Comparison of ENCODE assay signal across 13 cellular contexts in genomic region chr17:40617678-40618240, GRCh38. TPM values are rescaled to one million over a fixed set of nuclear protein-coding genes. Genes with fewer than 3 reads are reported as not detected.
A peak's percentile ranks its signal among the peaks of the same experiment; 100 is the strongest.
DNase-seq lines count a peak whose midpoint lies in the region; ATAC-seq, FAIRE-seq and TF ChIP-seq lines count a peak whose summit lies in the region.
"Had no signal": no experiment of that assay in that cellular context is flagged by ENCODE, and none has a peak within 500 bp of the region (broad histone marks: within the 10 kb centered on the region; RNA-seq: fewer than 3 reads in every experiment).

No MANE protein-coding gene starts in this region.

- no TSS peak for BruUV-seq in GM12878 (replicated peaks; lab: Mats Ljungman, UMichigan)

- TF ChIP-seq POLR2A in GM12878 (IDR thresholded peaks at IDR 0.05; ENCODE audit: low read depth, low read length), result no peak

- H3K9me3 ChIP-seq in GM12878 (replicated peaks; ENCODE audit: control insufficient read depth, insufficient read depth, low read length) (no peaks in the 10 kb centered on the region), left lung (no peaks in the 10 kb centered on the region)
- H3K9me3 ChIP-seq: suprapubic skin had no signal

- no peaks in the 10 kb centered on the region for H3K36me3 Mint-ChIP-seq in GM23338 (ENCODE audit: low read depth)

- no peaks in the 10 kb centered on the region for H3K9me2 ChIP-seq in GM23338 (ENCODE audit: insufficient read depth)

- no peak overlapping the region for H3K4me3 Mint-ChIP-seq in GM23338
- H3K4me3 Mint-ChIP-seq: neural crest cell had no signal

- intact Hi-C loops in GM12878 (cut with micrococcal nuclease; ENCODE audit: unreplicated experiment), result loop anchor here (5.0 kb wide), 3 partner anchors 260 to 1050 kb away; no protein-coding TSS in a partner anchor
- intact Hi-C loops in left lung (cut with DNase I), result loop anchor here in 1 of 2 donors (5.0 kb wide), 1 partner anchor 175 kb away; no protein-coding TSS in a partner anchor

- H3K36me3 ChIP-seq in GM23338 (ENCODE audit: insufficient read depth), result no peaks in the 10 kb centered on the region
- H3K36me3 ChIP-seq in GM12878 (ENCODE audit: control insufficient read depth in 2 of 2, insufficient read depth in 2 of 2, low read length in 1 of 2), result no peaks in the 10 kb centered on the region
- H3K36me3 ChIP-seq in left lung, result no peaks in the 10 kb centered on the region
- H3K36me3 ChIP-seq: suprapubic skin had no signal

- H3K4me1 ChIP-seq in GM23338 (ENCODE audit: insufficient read depth) (no peaks in the 10 kb centered on the region), GM12878 (ENCODE audit: control insufficient read depth, insufficient read depth, low read length) (peaks cover 33% of the 10 kb centered on the region), left lung (peaks cover 5 to 28% of the 10 kb centered on the region in 2 donors)

- H3K79me2 ChIP-seq in GM23338 (replicated peaks; ENCODE audit: insufficient read depth) (no peaks in the 10 kb centered on the region), GM12878 (ENCODE audit: control insufficient read depth, insufficient read depth, low read length) (no peaks in the 10 kb centered on the region)

- ATAC-seq in GM23338 (peak; percentile 52), GM12878 (no peak), left lung (peak; percentile 6), GM19452 (IDR thresholded peaks at IDR 0.05; ENCODE audit: unreplicated experiment) (no peak)

- no peak overlapping the region for H3K4me3 ChIP-seq in GM23338
- H3K4me3 ChIP-seq in GM12878, result no peak overlapping the region
- H3K4me3 ChIP-seq in left lung, result no peak overlapping the region
- H3K4me3 ChIP-seq: suprapubic skin had no signal

- CTCF ChIA-PET in GM12878 (lab: Yijun Ruan, JAX), result interaction anchor here (1.0 to 11.9 kb wide), 14 partner anchors 14 to 1048 kb away, joined by 3 to 193 read pairs (median 30); no protein-coding TSS in a partner anchor

- H3K27ac Mint-ChIP-seq in GM23338, result no peak overlapping the region

- H3F3A ChIP-seq in GM23338 (replicated peaks; ENCODE audit: low read depth), result no peaks in the 10 kb centered on the region

- H3K9ac ChIP-seq in GM12878 (ENCODE audit: control insufficient read depth, insufficient read depth, low read length), result no peak overlapping the region

- 90% methylated on average over 11 of the region's 11 CpGs for WGBS in GM12878 (ENCODE audit: insufficient coverage, insufficient replicate concordance, low lambda C conversion rate, missing lambda C conversion rate)

- no peak for FAIRE-seq in GM12878 (lab: Jason Lieb, UNC)
- FAIRE-seq: colon had no signal

- POLR2A ChIA-PET in GM12878 (lab: Charles Lee), result interaction anchor here (0.6 to 7.9 kb wide), 6 partner anchors 14 to 78 kb away, joined by 3 to 117 read pairs (median 5); no protein-coding TSS in a partner anchor

- peak; percentile 51 for DNase-seq in CD1c-positive myeloid dendritic cell (ENCODE audit: extremely low spot score)
- DNase-seq in GM23338 (ENCODE audit: low spot score), result peak; percentile 50
- no peak for DNase-seq in GM12878 (ENCODE audit: low read depth, low spot score)
- no peak for DNase-seq in left lung
- DNase-seq in foreskin melanocyte, result no peak
- no peak for DNase-seq in NCI-H187 treated with DMSO at 0.1 percent for 48 hours (lab: John Stamatoyannopoulos, UW)
- DNase-seq: activated T-cell treated with anti-CD3 and anti-CD28 coated beads for 4 hours, amniotic stem cell, NCI-H446 had no signal

- H4K20me1 ChIP-seq in GM23338 (replicated peaks; ENCODE audit: insufficient read depth), result no peaks in the 10 kb centered on the region
- no peaks in the 10 kb centered on the region for H4K20me1 ChIP-seq in GM12878 (ENCODE audit: control insufficient read depth, insufficient read depth)

- SMC1A ChIA-PET in GM12878 (lab: Charles Lee; ENCODE audit: uncharacterized antibody, unreplicated experiment), result interaction anchor here (1.0 to 8.9 kb wide), 16 partner anchors 12 to 1045 kb away, joined by 3 to 175 read pairs (median 4); partner anchors contain the start of genes CCR7 and SMARCE1

- H3K27ac ChIP-seq in GM23338 (ENCODE audit: low read depth) (no peak overlapping the region), GM12878 (ENCODE audit: control insufficient read depth, insufficient read depth) (no peak overlapping the region), left lung (no peak overlapping the region)
- H3K27ac ChIP-seq: suprapubic skin had no signal

- TF ChIP-seq RAD21 in GM12878 (IDR thresholded peaks at IDR 0.05; ENCODE audit: insufficient read depth, low read depth, low read length), result no peak

- peaks cover 7% of the 10 kb centered on the region for H3K4me1 Mint-ChIP-seq in GM23338

- no peak; a peak in 1 of 4 replicates for TF ChIP-seq CTCF in GM23338 (conservative IDR thresholded peaks at IDR 0.05; ENCODE audit: low read depth in 2 of 2)
- 0 out of 6 replicates have a peak, but pooled peaks of 1 of the 3 experiments have one; percentile 2 for TF ChIP-seq CTCF in GM12878 (IDR thresholded peaks at IDR 0.05 in 2 of 3, conservative IDR thresholded peaks at IDR 0.05 in 1 of 3; ENCODE audit: control insufficient read depth in 2 of 3, extremely low read depth in 1 of 3, insufficient read depth in 1 of 3, low read depth in 3 of 3, low read length in 3 of 3)
- no peak for TF ChIP-seq CTCF in left lung (IDR thresholded peaks at IDR 0.05)

- in situ Hi-C loops in GM12878 (cut with MboI), result loop anchor here (5.0 to 10.0 kb wide), 2 partner anchors 185 to 1047 kb away; no protein-coding TSS in a partner anchor

- no peak for TF ChIP-seq EP300 in GM12878 (IDR thresholded peaks at IDR 0.05; ENCODE audit: borderline replicate concordance in 1 of 2, control insufficient read depth in 1 of 2, low read depth in 2 of 2, low read length in 2 of 2)

- no peaks in the 10 kb centered on the region for H3K27me3 ChIP-seq in GM23338 (ENCODE audit: insufficient read depth)
- no peaks in the 10 kb centered on the region for H3K27me3 ChIP-seq in GM12878 (replicated peaks in 1 of 2; ENCODE audit: control insufficient read depth in 2 of 2, insufficient read depth in 2 of 2, low read length in 1 of 2)
- no peaks in the 10 kb centered on the region for H3K27me3 ChIP-seq in left lung
- H3K27me3 ChIP-seq: suprapubic skin had no signal

- no peaks in the 10 kb centered on the region for H3K9me3 Mint-ChIP-seq in GM23338
- H3K9me3 Mint-ChIP-seq: neural crest cell had no signal

- H3K27me3 Mint-ChIP-seq in GM23338 (ENCODE audit: insufficient read depth, low read depth, poor library complexity), result peaks cover 8% of the 10 kb centered on the region

- RAD21 ChIA-PET in GM12878 (lab: Charles Lee; ENCODE audit: unreplicated experiment), result interaction anchor here (0.7 to 7.9 kb wide), 6 partner anchors 14 to 1045 kb away, joined by 3 to 229 read pairs (median 15); no protein-coding TSS in a partner anchor

- H2AFZ ChIP-seq in GM23338 (no peak overlapping the region), GM12878 (ENCODE audit: control insufficient read depth, low read depth, low read length) (no peak overlapping the region)

- H3K4me2 ChIP-seq in GM23338 (no peak overlapping the region), GM12878 (ENCODE audit: control insufficient read depth, insufficient read depth) (no peak overlapping the region)

RNA-seq across cellular contexts. Expression of gene SMARCE1, which starts 29.9 kb away (rescaled TPM):
- total RNA-seq in GM23338 (2014; rRNA removed; shearing (Covaris generic)), result 77.6 and 101 TPM in 2 replicates
- polyA plus RNA-seq in GM23338 (2016; fragmentation: Nextera tagmentation; extraction: Ambion mirVana), result 230 and 258 TPM in 2 replicates
- 209 and 233 TPM in 2 replicates for total RNA-seq in GM12878 (2013; cell fraction: nucleolus; rRNA removed)
- total RNA-seq in GM12878 (2014; rRNA removed), result 91.5 and 109 TPM in 2 replicates
- 137 and 141 TPM in 2 replicates for total RNA-seq in GM12878 (2014; rRNA removed; fragmentation: Illumina TruSeq; extraction: Trizol)
- 114 and 123 TPM in 2 replicates for total RNA-seq in GM12878 (2021)
- 58.9 TPM for polyA plus RNA-seq in GM12878 (2011; ENCODE audit: low read depth)
- 87.9 and 109 TPM in 2 replicates for polyA plus RNA-seq in GM12878 (2011; rRNA removed)
- polyA plus RNA-seq in GM12878 (2011; cell fraction: cytosol; rRNA removed), result 35.1 and 38.7 TPM in 2 replicates
- polyA plus RNA-seq in GM12878 (2011; cell fraction: nucleus; rRNA removed), result 55.5 and 60.3 TPM in 2 replicates
- polyA plus RNA-seq in GM12878 (2012), result 72.6 and 83.4 TPM in 2 replicates
- 171 and 201 TPM in 2 replicates for polyA plus RNA-seq in GM12878 (2014; fragmentation: Illumina TruSeq; extraction: Trizol)
- polyA plus RNA-seq in GM12878 (2014; fragmentation: Nextera tagmentation; extraction: Ambion mirVana), result 100 to 1,000 TPM; 124 to 145 TPM
- polyA plus RNA-seq in GM12878 (2014; rRNA removed), result 92.9 and 95.7 TPM in 2 replicates
- 100 to 1,000 TPM; 184 to 191 TPM for polyA plus RNA-seq in GM12878 (2016; fragmentation: Nextera tagmentation; extraction: Ambion mirVana)
- 44.1 and 64.2 TPM in 2 replicates for polyA minus RNA-seq in GM12878 (2011; rRNA and poly(A)+ RNA removed)
- 21.4 and 21.6 TPM in 2 replicates for polyA minus RNA-seq in GM12878 (2011; cell fraction: cytosol; rRNA and poly(A)+ RNA removed)
- polyA minus RNA-seq in GM12878 (2011; cell fraction: nucleus; rRNA and poly(A)+ RNA removed), result 84.5 and 113 TPM in 2 replicates
- 10 to 100 TPM; 83.9 to 87.6 TPM for total RNA-seq in left lung

RNA-seq across cellular contexts. Expression of gene KRT222, which starts 47.2 kb away (rescaled TPM):
- 0.12 TPM in 1 of 2 replicates, not detected in the other for total RNA-seq in GM23338 (2014; rRNA removed; shearing (Covaris generic))
- polyA plus RNA-seq in GM23338 (2016; fragmentation: Nextera tagmentation; extraction: Ambion mirVana) (0.49 TPM in 1 of 2 replicates, not detected in the other), GM12878 (2011; rRNA removed) (6.4 and 10.6 TPM in 2 replicates), GM12878 (2014; fragmentation: Illumina TruSeq; extraction: Trizol) (0.44 and 1.1 TPM in 2 replicates), GM12878 (2014; fragmentation: Nextera tagmentation; extraction: Ambion mirVana) (under 1 TPM; 0.74 to 0.95 TPM), GM12878 (2014; rRNA removed) (0.20 and 0.32 TPM in 2 replicates), GM12878 (2016; fragmentation: Nextera tagmentation; extraction: Ambion mirVana) (under 1 TPM in 1 of 2 experiments, not detected in 1; 0.31 TPM)
- total RNA-seq in GM12878 (2013; cell fraction: nucleolus; rRNA removed), result 0.39 TPM in 1 of 2 replicates, not detected in the other
- total RNA-seq in GM12878 (2014; rRNA removed) (0.51 and 0.60 TPM in 2 replicates), GM12878 (2014; rRNA removed; fragmentation: Illumina TruSeq; extraction: Trizol) (0.37 and 0.54 TPM in 2 replicates), GM12878 (2021) (0.08 and 0.21 TPM in 2 replicates), left lung (under 1 TPM in 1 of 2 donors, not detected in 1; 0.55 TPM)
- polyA plus RNA-seq in GM12878 (2011; ENCODE audit: low read depth), result not detected
- polyA plus RNA-seq in GM12878 (2011; cell fraction: cytosol; rRNA removed), result 1.6 and 2.3 TPM in 2 replicates
- polyA plus RNA-seq in GM12878 (2011; cell fraction: nucleus; rRNA removed), result 1.9 and 2.4 TPM in 2 replicates
- not detected in 2 replicates for polyA plus RNA-seq in GM12878 (2012)
- 0.93 and 0.95 TPM in 2 replicates for polyA minus RNA-seq in GM12878 (2011; rRNA and poly(A)+ RNA removed)
- 0.94 and 1.1 TPM in 2 replicates for polyA minus RNA-seq in GM12878 (2011; cell fraction: cytosol; rRNA and poly(A)+ RNA removed)
- 2.3 and 2.9 TPM in 2 replicates for polyA minus RNA-seq in GM12878 (2011; cell fraction: nucleus; rRNA and poly(A)+ RNA removed)

RNA-seq across cellular contexts. Expression of gene CCR7, which starts 52.5 kb away (rescaled TPM):
- total RNA-seq in GM23338 (2014; rRNA removed; shearing (Covaris generic)), result 0.59 TPM in 1 of 2 replicates, not detected in the other
- polyA plus RNA-seq in GM23338 (2016; fragmentation: Nextera tagmentation; extraction: Ambion mirVana) (0.37 and 0.75 TPM in 2 replicates), GM12878 (2011; rRNA removed) (696 and 1,171 TPM in 2 replicates), GM12878 (2014; fragmentation: Illumina TruSeq; extraction: Trizol) (171 and 245 TPM in 2 replicates), GM12878 (2014; fragmentation: Nextera tagmentation; extraction: Ambion mirVana) (100 to 1,000 TPM; 235 to 294 TPM), GM12878 (2014; rRNA removed) (258 and 274 TPM in 2 replicates), GM12878 (2016; fragmentation: Nextera tagmentation; extraction: Ambion mirVana) (100 to 1,000 TPM; 571 to 606 TPM)
- total RNA-seq in GM12878 (2013; cell fraction: nucleolus; rRNA removed), result 1,072 and 1,160 TPM in 2 replicates
- total RNA-seq in GM12878 (2014; rRNA removed) (235 and 242 TPM in 2 replicates), GM12878 (2014; rRNA removed; fragmentation: Illumina TruSeq; extraction: Trizol) (131 and 136 TPM in 2 replicates), GM12878 (2021) (192 and 209 TPM in 2 replicates), left lung (1 to 10 TPM in 1 of 2 donors, under 1 TPM in 1; 0.35 to 1.6 TPM)
- 96.4 TPM for polyA plus RNA-seq in GM12878 (2011; ENCODE audit: low read depth)
- polyA plus RNA-seq in GM12878 (2011; cell fraction: cytosol; rRNA removed), result 1,486 and 1,699 TPM in 2 replicates
- 1,140 and 1,750 TPM in 2 replicates for polyA plus RNA-seq in GM12878 (2011; cell fraction: nucleus; rRNA removed)
- polyA plus RNA-seq in GM12878 (2012), result 149 and 215 TPM in 2 replicates
- 2,298 and 2,348 TPM in 2 replicates for polyA minus RNA-seq in GM12878 (2011; rRNA and poly(A)+ RNA removed)
- polyA minus RNA-seq in GM12878 (2011; cell fraction: cytosol; rRNA and poly(A)+ RNA removed), result 332 and 352 TPM in 2 replicates
- 378 and 542 TPM in 2 replicates for polyA minus RNA-seq in GM12878 (2011; cell fraction: nucleus; rRNA and poly(A)+ RNA removed)

Comparison
In these comparisons a context has a peak if more than half of its experiments do, and no peak if none do; other contexts are left out.
1. DNase-seq: peak in CD1c-positive myeloid dendritic cell (single experiment) and GM23338 (single experiment); none in GM12878 (single experiment), left lung (0 of 2), foreskin melanocyte (single experiment) and NCI-H187 treated with DMSO at 0.1 percent for 48 hours (single experiment).
2. ATAC-seq: peak in GM23338 (single experiment) and left lung (single experiment); none in GM12878 (single experiment) and GM19452 (single experiment).
3. RNA of gene CCR7, which starts 52.5 kb away (total RNA-seq): 131 to 1,160 TPM in GM12878; 0.35 to 1.6 TPM in left lung and 0.59 TPM in GM23338; every median in the first group is over 10 times any median in the second.